Comparison of ENCODE assay signal across 25 cellular contexts in genomic region chr15:51075364-51075763, GRCh38. TPM values are rescaled to one million over a fixed set of nuclear protein-coding genes. Genes with fewer than 3 reads are reported as not detected.
DNase-seq lines count a peak whose midpoint lies in the region; ATAC-seq and TF ChIP-seq lines count a peak whose summit lies in the region.
"Had no signal": no experiment of that assay in that cellular context is flagged by ENCODE, and none has a peak within 500 bp of the region (broad histone marks: within the 10 kb centered on the region; RNA-seq: fewer than 3 reads in every experiment).

No MANE protein-coding gene starts in this region.

- POLR2A ChIA-PET in RWPE1 (lab: Yijun Ruan, JAX; ENCODE audit: low non-redundant PET): no interaction called here

- peaks cover under 1% of the 10 kb centered on the region for H3K27me3 Mint-ChIP-seq in activated T-helper 2 cell treated with anti-CD3 and anti-CD28 coated beads, Interferon-gamma antibody, Interleukin-2, Interleukin-4, amounts not matched to agents 10 μg/mL and 5 μg/mL and 100 μg/mL, durations not matched to agents 14 hours and 24 hours and 36 hours (ENCODE audit: low read depth)

- CTCF ChIA-PET in RWPE1 (lab: Yijun Ruan, JAX): interaction anchor here (1.0 kb wide), 1 partner anchor 25 kb away, joined by 3 read pairs; no protein-coding TSS in a partner anchor

- peaks cover 0 to 8% of the 10 kb centered on the region in 2 donors for H3K4me1 ChIP-seq in gastrocnemius medialis
- H3K4me1 ChIP-seq: A549, breast epithelium had no signal

- no peaks in the 10 kb centered on the region for H3K9me3 ChIP-seq in gastrocnemius medialis
- H3K9me3 ChIP-seq: A549, breast epithelium had no signal

- H3K9me3 Mint-ChIP-seq in activated T-helper 2 cell treated with anti-CD3 and anti-CD28 coated beads, Interferon-gamma antibody, Interleukin-2, Interleukin-4, amounts not matched to agents 10 μg/mL and 5 μg/mL and 100 μg/mL, durations not matched to agents 14 hours and 24 hours and 36 hours: no peaks in the 10 kb centered on the region
- H3K9me3 Mint-ChIP-seq: activated CD4-positive, alpha-beta T cell treated with anti-CD3 and anti-CD28 coated beads, Interleukin-2, amount 10 ng/mL, durations not matched to agents 7 days and 5 days; activated naive CD8-positive, alpha-beta T cell treated with anti-CD3 and anti-CD28 coated beads, Interleukin-2, amount 50 U/mL, for 24 hours; GM23338; stimulated activated naive CD8-positive, alpha-beta T cell treated with anti-CD3 and anti-CD28 coated beads, Interleukin-15, Interleukin-2, amounts not matched to agents 100 ng/mL and 50 ng/mL, for 24 hours had no signal

- no peak overlapping the region for H3K27ac ChIP-seq in gastrocnemius medialis
- H3K27ac ChIP-seq in RWPE1: no peak overlapping the region
- H3K27ac ChIP-seq: A549 had no signal

- intact Hi-C loops in Right ventricle myocardium superior (cut with DNase I) (no loop called here), gastrocnemius medialis (cut with DNase I; ENCODE audit: low total_unique reads) (no loop called here)
- intact Hi-C loops in activated T-helper 2 cell treated with anti-CD3 and anti-CD28 coated beads, Interferon-gamma antibody, Interleukin-2, Interleukin-4, amounts not matched to agents 10 μg/mL and 5 μg/mL and 100 μg/mL, durations not matched to agents 14 hours and 24 hours and 36 hours (cut with micrococcal nuclease): no loop called here

- no peaks in the 10 kb centered on the region for H3K36me3 ChIP-seq in gastrocnemius medialis
- H3K36me3 ChIP-seq: breast epithelium had no signal

- in situ Hi-C loops in gastrocnemius medialis (cut with MboI; ENCODE audit: low sequenced_read_pairs in 4 of 4): no loop called here

- H3K27ac Mint-ChIP-seq in activated T-helper 2 cell treated with anti-CD3 and anti-CD28 coated beads, Interferon-gamma antibody, Interleukin-2, Interleukin-4, amounts not matched to agents 10 μg/mL and 5 μg/mL and 100 μg/mL, durations not matched to agents 14 hours and 24 hours and 36 hours: no peak overlapping the region
- H3K27ac Mint-ChIP-seq: activated CD4-positive, alpha-beta T cell treated with anti-CD3 and anti-CD28 coated beads, Interleukin-2, amount 10 ng/mL, durations not matched to agents 7 days and 5 days; GM23338 had no signal

- no peak overlapping the region for H3K4me3 ChIP-seq in AG09309 (ENCODE audit: control insufficient read depth, low read depth, low read length)
- no peak overlapping the region for H3K4me3 ChIP-seq in gastrocnemius medialis
- H3K4me3 ChIP-seq: A549, breast epithelium, GM23338 had no signal

- TF ChIP-seq CTCF in AG09309 (IDR thresholded peaks at IDR 0.05; ENCODE audit: control insufficient read depth, insufficient read depth, low read depth, low read length, missing control alignments) (no peak), gastrocnemius medialis (IDR thresholded peaks at IDR 0.05 in 4 of 5, conservative IDR thresholded peaks at IDR 0.05 in 1 of 5) (no peak), RWPE1 (conservative IDR thresholded peaks at IDR 0.05; ENCODE audit: low read depth) (no peak)

- H3K36me3 Mint-ChIP-seq in activated T-helper 2 cell treated with anti-CD3 and anti-CD28 coated beads, Interferon-gamma antibody, Interleukin-2, Interleukin-4, amounts not matched to agents 10 μg/mL and 5 μg/mL and 100 μg/mL, durations not matched to agents 14 hours and 24 hours and 36 hours (ENCODE audit: low read depth): no peaks in the 10 kb centered on the region

- DNase-seq in AG09309 (ENCODE audit: low read depth): peak; percentile 21
- peak; percentile 69 for DNase-seq in NCI-H446 treated with DMSO at 0.1 percent for 48 hours (lab: John Stamatoyannopoulos, UW)
- DNase-seq in Right ventricle myocardium superior: peak; percentile 57
- DNase-seq in gastrocnemius medialis: peak in 1 of 2 donors; percentile 17
- no peak for DNase-seq in RWPE1 (ENCODE audit: low spot score)
- no peak for DNase-seq in activated T-helper 2 cell treated with anti-CD3 and anti-CD28 coated beads, Interferon-gamma antibody, Interleukin-2, Interleukin-4, amounts not matched to agents 10 μg/mL and 5 μg/mL and 100 μg/mL, durations not matched to agents 14 hours and 24 hours and 36 hours (ENCODE audit: low spot score)
- DNase-seq in midbrain (lab: John Stamatoyannopoulos, UW): no peak
- DNase-seq: activated CD4-positive, alpha-beta T cell treated with anti-CD3 and anti-CD28 coated beads, Interleukin-2, amount 10 ng/mL, durations not matched to agents 7 days and 5 days; activated CD8-positive, alpha-beta memory T cell treated with anti-CD3 and anti-CD28 coated beads, Interleukin-2, amount 50 U/mL, for 48 hours; activated effector memory CD4-positive, alpha-beta T cell treated with Interleukin-2 at 50 U/mL for 16 hours; activated naive CD8-positive, alpha-beta T cell treated with anti-CD3 and anti-CD28 coated beads, Interleukin-2, amount 50 U/mL, for 24 hours; dermis blood vessel endothelial cell; GDM1; NCI-H1436; NCI-H2171; NCI-H69; SHP77 treated with DMSO at 0.1 percent for 48 hours; stimulated activated CD4-positive, alpha-beta T cell treated with anti-CD3 and anti-CD28 coated beads, Interleukin-4, amount 100 ng/mL, for 1 hour; T-helper 1 cell had no signal

- no peak overlapping the region for H3K4me3 Mint-ChIP-seq in activated T-helper 2 cell treated with anti-CD3 and anti-CD28 coated beads, Interferon-gamma antibody, Interleukin-2, Interleukin-4, amounts not matched to agents 10 μg/mL and 5 μg/mL and 100 μg/mL, durations not matched to agents 14 hours and 24 hours and 36 hours (ENCODE audit: low read depth)
- H3K4me3 Mint-ChIP-seq: activated CD4-positive, alpha-beta T cell treated with anti-CD3 and anti-CD28 coated beads, Interleukin-2, amount 10 ng/mL, durations not matched to agents 7 days and 5 days; activated naive CD8-positive, alpha-beta T cell treated with anti-CD3 and anti-CD28 coated beads, Interleukin-2, amount 50 U/mL, for 24 hours; CD14-positive monocyte; GM23338; stimulated activated naive CD8-positive, alpha-beta T cell treated with anti-CD3 and anti-CD28 coated beads, Interleukin-15, Interleukin-2, amounts not matched to agents 100 ng/mL and 50 ng/mL, for 24 hours had no signal

- no peak for TF ChIP-seq POLR2A in gastrocnemius medialis (IDR thresholded peaks at IDR 0.05)

- no peaks in the 10 kb centered on the region for H3K27me3 ChIP-seq in gastrocnemius medialis
- H3K27me3 ChIP-seq: breast epithelium had no signal

- ATAC-seq in Right ventricle myocardium superior (ENCODE audit: poor library complexity): peak; percentile 86
- ATAC-seq in gastrocnemius medialis: peak; percentile 24 to 36
- ATAC-seq in GM18517 (IDR thresholded peaks at IDR 0.05; ENCODE audit: unreplicated experiment): no peak
- ATAC-seq: A549, GM23338 had no signal

- peaks cover 33% of the 10 kb centered on the region for H3K4me1 Mint-ChIP-seq in activated T-helper 2 cell treated with anti-CD3 and anti-CD28 coated beads, Interferon-gamma antibody, Interleukin-2, Interleukin-4, amounts not matched to agents 10 μg/mL and 5 μg/mL and 100 μg/mL, durations not matched to agents 14 hours and 24 hours and 36 hours (ENCODE audit: low read depth)

RNA-seq across cellular contexts. Expression of gene TNFAIP8L3, which starts 19.3 kb away (rescaled TPM):
- 6.5 TPM for total RNA-seq in Right ventricle myocardium superior
- total RNA-seq in gastrocnemius medialis: 1 to 10 TPM in 3 of 4 donors, under 1 TPM in 1; 0.75 to 4.9 (median 4.2) TPM
- 0.98 and 1.8 TPM in 2 replicates for total RNA-seq in activated T-helper 2 cell treated with anti-CD3 and anti-CD28 coated beads, Interferon-gamma antibody, Interleukin-2, Interleukin-4, amounts not matched to agents 10 μg/mL and 5 μg/mL and 100 μg/mL, durations not matched to agents 14 hours and 24 hours and 36 hours
- total RNA-seq: activated CD4-positive, alpha-beta T cell treated with anti-CD3 and anti-CD28 coated beads, Interleukin-2, amount 10 ng/mL, durations not matched to agents 7 days and 5 days had no signal

Comparison
In these comparisons a context has a peak if more than half of its experiments do, and no peak if none do; other contexts are left out.
1. DNase-seq: peak in AG09309 (single experiment), NCI-H446 treated with DMSO at 0.1 percent for 48 hours (single experiment) and Right ventricle myocardium superior (single experiment); none in RWPE1 (single experiment), activated T-helper 2 cell treated with anti-CD3 and anti-CD28 coated beads, Interferon-gamma antibody, Interleukin-2, Interleukin-4, amounts not matched to agents 10 μg/mL and 5 μg/mL and 100 μg/mL, durations not matched to agents 14 hours and 24 hours and 36 hours (single experiment) and midbrain (single experiment).